ENCODE assay signal across 1 cellular context in the genomic region with DNA sequence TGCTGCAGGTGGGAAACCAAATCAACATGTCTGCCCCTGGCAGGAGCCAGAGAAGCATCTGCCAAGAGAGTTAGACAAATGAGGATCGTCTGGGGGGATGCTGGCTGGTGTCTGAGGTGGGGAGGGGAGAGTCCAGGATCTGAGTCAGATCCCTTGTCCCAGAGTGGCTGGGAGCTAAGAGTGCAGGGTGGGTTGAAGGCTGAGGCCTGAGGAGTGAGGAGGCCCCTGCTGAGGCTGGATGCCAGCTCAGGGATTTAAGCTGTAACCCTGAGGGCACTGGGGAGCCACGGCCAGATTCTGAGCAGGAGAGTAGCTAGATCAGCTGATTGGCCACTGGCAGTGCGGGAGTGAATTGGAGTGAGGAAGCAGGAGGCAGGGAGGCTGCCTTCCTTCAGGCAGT.
TF ChIP-seq lines count a peak whose summit lies in the region.

No MANE protein-coding gene starts in this region.

TF ChIP-seq in HepG2, 621 proteins besides CTCF, POLR2A, EP300 and RAD21 (continued from another document):
- TF ChIP-seq HMGA1 (CRISPR knock-in tag; conservative IDR thresholded peaks at IDR 0.05) (no peak), ELF4 (CRISPR knock-in tag; IDR thresholded peaks at IDR 0.05; ENCODE audit: borderline replicate concordance) (no peak), ATF7 (IDR thresholded peaks at IDR 0.05) (no peak), ATF7 (CRISPR knock-in tag; IDR thresholded peaks at IDR 0.05) (no peak), MZF1 (CRISPR knock-in tag; IDR thresholded peaks at IDR 0.05; ENCODE audit: borderline replicate concordance) (no peak), KMT2A (CRISPR knock-in tag; IDR thresholded peaks at IDR 0.05) (no peak), PHF20 (CRISPR knock-in tag; IDR thresholded peaks at IDR 0.05) (no peak), ZBTB40 (IDR thresholded peaks at IDR 0.05) (no peak), ZBTB40 (CRISPR knock-in tag; IDR thresholded peaks at IDR 0.05) (no peak), ZNF549 (CRISPR knock-in tag; IDR thresholded peaks at IDR 0.05) (no peak), TOE1 (CRISPR knock-in tag; IDR thresholded peaks at IDR 0.05) (no peak), PCBP1 (IDR thresholded peaks at IDR 0.05; ENCODE audit: borderline replicate concordance, low read depth, low read length) (no peak), ZNF335 (CRISPR knock-in tag; IDR thresholded peaks at IDR 0.05) (no peak), ZNF563 (CRISPR knock-in tag; IDR thresholded peaks at IDR 0.05) (no peak)
- TF ChIP-seq, protein P1, sequence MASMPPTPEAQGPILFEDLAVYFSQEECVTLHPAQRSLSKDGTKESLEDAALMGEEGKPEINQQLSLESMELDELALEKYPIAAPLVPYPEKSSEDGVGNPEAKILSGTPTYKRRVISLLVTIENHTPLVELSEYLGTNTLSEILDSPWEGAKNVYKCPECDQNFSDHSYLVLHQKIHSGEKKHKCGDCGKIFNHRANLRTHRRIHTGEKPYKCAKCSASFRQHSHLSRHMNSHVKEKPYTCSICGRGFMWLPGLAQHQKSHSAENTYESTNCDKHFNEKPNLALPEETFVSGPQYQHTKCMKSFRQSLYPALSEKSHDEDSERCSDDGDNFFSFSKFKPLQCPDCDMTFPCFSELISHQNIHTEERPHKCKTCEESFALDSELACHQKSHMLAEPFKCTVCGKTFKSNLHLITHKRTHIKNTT (CRISPR knock-in tag; IDR thresholded peaks at IDR 0.05): no peak
